Comparison of ENCODE assay signal across 1 cellular context in genomic region chr9:87613265-87614111, GRCh38.
TF ChIP-seq lines count a peak whose summit lies in the region.

No MANE protein-coding gene starts in this region.

TF ChIP-seq in HepG2, 621 proteins besides CTCF, POLR2A, EP300 and RAD21 (continued from another document and continues in another):
- TF ChIP-seq TFDP2 (CRISPR knock-in tag; IDR thresholded peaks at IDR 0.05) (no peak), RBM39 (IDR thresholded peaks at IDR 0.05; ENCODE audit: low read depth, low read length, poor library complexity, severe bottlenecking) (no peak), ONECUT2 (CRISPR knock-in tag; IDR thresholded peaks at IDR 0.05) (no peak), JUND (CRISPR knock-in tag; IDR thresholded peaks at IDR 0.05) (no peak), ZFY (CRISPR knock-in tag; IDR thresholded peaks at IDR 0.05) (no peak), MEIS1 (CRISPR knock-in tag; IDR thresholded peaks at IDR 0.05; ENCODE audit: borderline replicate concordance) (no peak), ZMYM2 (CRISPR knock-in tag; IDR thresholded peaks at IDR 0.05) (no peak), DBP (CRISPR knock-in tag; IDR thresholded peaks at IDR 0.05; ENCODE audit: not compliant biosample characterization) (no peak), ZNF451 (CRISPR knock-in tag; IDR thresholded peaks at IDR 0.05) (no peak), ZNF574 (CRISPR knock-in tag; IDR thresholded peaks at IDR 0.05) (no peak), CBFB (CRISPR knock-in tag; IDR thresholded peaks at IDR 0.05) (no peak), MZF1 (CRISPR knock-in tag; IDR thresholded peaks at IDR 0.05; ENCODE audit: borderline replicate concordance) (no peak), HMGXB4 (CRISPR knock-in tag; IDR thresholded peaks at IDR 0.05; ENCODE audit: borderline replicate concordance in 1 of 2, low read depth in 1 of 2) (no peak), ZBTB7A (CRISPR knock-in tag; IDR thresholded peaks at IDR 0.05) (no peak), ZBTB34 (CRISPR knock-in tag; IDR thresholded peaks at IDR 0.05) (no peak; the same call in 1 of the 2 replicates), PTBP1 (IDR thresholded peaks at IDR 0.05; ENCODE audit: low read depth, low read length, poor library complexity, severe bottlenecking) (no peak), YEATS4 (CRISPR knock-in tag; IDR thresholded peaks at IDR 0.05; ENCODE audit: borderline replicate concordance) (peak; percentile 48; the same call in 1 of the 2 replicates), ZNF780A (CRISPR knock-in tag; IDR thresholded peaks at IDR 0.05) (no peak), ZNF772 (CRISPR knock-in tag; IDR thresholded peaks at IDR 0.05) (no peak), ZBTB14 (CRISPR knock-in tag; IDR thresholded peaks at IDR 0.05) (no peak), HHEX (CRISPR knock-in tag; IDR thresholded peaks at IDR 0.05) (no peak), GATAD1 (CRISPR knock-in tag; IDR thresholded peaks at IDR 0.05) (no peak), ZNF569 (CRISPR knock-in tag; IDR thresholded peaks at IDR 0.05; ENCODE audit: borderline replicate concordance) (no peak), MATR3 (CRISPR knock-in tag; IDR thresholded peaks at IDR 0.05) (no peak), ZNF264 (CRISPR knock-in tag; IDR thresholded peaks at IDR 0.05) (no peak), BCL6 (CRISPR knock-in tag; IDR thresholded peaks at IDR 0.05) (peak; percentile 89), PHF21A (CRISPR knock-in tag; IDR thresholded peaks at IDR 0.05) (no peak), MED1 (CRISPR knock-in tag; IDR thresholded peaks at IDR 0.05) (peak; percentile 66), ZNF12 (CRISPR knock-in tag; IDR thresholded peaks at IDR 0.05) (no peak; the same call in 1 of the 2 replicates), RERE (CRISPR knock-in tag; IDR thresholded peaks at IDR 0.05; ENCODE audit: low read depth) (peak; percentile 77), ZNF3 (CRISPR knock-in tag; IDR thresholded peaks at IDR 0.05) (no peak), ARHGAP35 (CRISPR knock-in tag; IDR thresholded peaks at IDR 0.05; ENCODE audit: borderline replicate concordance) (no peak), ZNF781 (CRISPR knock-in tag; IDR thresholded peaks at IDR 0.05; ENCODE audit: borderline replicate concordance, not compliant biosample characterization) (no peak), ZNF710 (CRISPR knock-in tag; IDR thresholded peaks at IDR 0.05; ENCODE audit: borderline replicate concordance) (no peak), ZNF263 (CRISPR knock-in tag; IDR thresholded peaks at IDR 0.05) (no peak), GATA4 (IDR thresholded peaks at IDR 0.05; ENCODE audit: borderline replicate concordance, low read depth) (0 out of 2 replicates have a peak, but pooled peaks have one; percentile 31), JDP2 (CRISPR knock-in tag; IDR thresholded peaks at IDR 0.05; ENCODE audit: borderline replicate concordance) (no peak), ZNF224 (CRISPR knock-in tag; IDR thresholded peaks at IDR 0.05) (no peak), KDM1A (CRISPR knock-in tag; IDR thresholded peaks at IDR 0.05) (no peak), NCOR1 (IDR thresholded peaks at IDR 0.05; ENCODE audit: borderline replicate concordance, low read length) (peak; percentile 87; the same call in 1 of the 2 replicates), ZNF496 (CRISPR knock-in tag; IDR thresholded peaks at IDR 0.05; ENCODE audit: insufficient replicate concordance) (no peak), ZNF768 (CRISPR knock-in tag; IDR thresholded peaks at IDR 0.05) (no peak), SAFB2 (CRISPR knock-in tag; IDR thresholded peaks at IDR 0.05; ENCODE audit: borderline replicate concordance, low read depth) (no peak), ZSCAN31 (CRISPR knock-in tag; IDR thresholded peaks at IDR 0.05; ENCODE audit: low read depth) (no peak), ZNF256 (CRISPR knock-in tag; conservative IDR thresholded peaks at IDR 0.05) (no peak), ZNF329 (CRISPR knock-in tag; IDR thresholded peaks at IDR 0.05; ENCODE audit: low read depth) (no peak), ZNF251 (CRISPR knock-in tag; IDR thresholded peaks at IDR 0.05) (no peak), TEAD2 (CRISPR knock-in tag; IDR thresholded peaks at IDR 0.05) (no peak), ZFP36 (IDR thresholded peaks at IDR 0.05; ENCODE audit: borderline replicate concordance, low read depth, low read length, partially characterized antibody) (no peak), DNMT1 (CRISPR knock-in tag; IDR thresholded peaks at IDR 0.05) (no peak), XRCC5 (optimal IDR thresholded peaks at IDR 0.05; ENCODE audit: low read length) (no peak), PBX2 (CRISPR knock-in tag; IDR thresholded peaks at IDR 0.05) (no peak), PRPF4 (IDR thresholded peaks at IDR 0.05; ENCODE audit: low read depth, low read length, poor library complexity, severe bottlenecking) (no peak), ZFP90 (CRISPR knock-in tag; IDR thresholded peaks at IDR 0.05; ENCODE audit: borderline replicate concordance) (no peak), ZNF17 (CRISPR knock-in tag; IDR thresholded peaks at IDR 0.05) (no peak), HCFC1 (IDR thresholded peaks at IDR 0.05; ENCODE audit: low read depth, low read length) (no peak)
